Comparison of ENCODE assay signal across 15 cellular contexts in the genomic region with DNA sequence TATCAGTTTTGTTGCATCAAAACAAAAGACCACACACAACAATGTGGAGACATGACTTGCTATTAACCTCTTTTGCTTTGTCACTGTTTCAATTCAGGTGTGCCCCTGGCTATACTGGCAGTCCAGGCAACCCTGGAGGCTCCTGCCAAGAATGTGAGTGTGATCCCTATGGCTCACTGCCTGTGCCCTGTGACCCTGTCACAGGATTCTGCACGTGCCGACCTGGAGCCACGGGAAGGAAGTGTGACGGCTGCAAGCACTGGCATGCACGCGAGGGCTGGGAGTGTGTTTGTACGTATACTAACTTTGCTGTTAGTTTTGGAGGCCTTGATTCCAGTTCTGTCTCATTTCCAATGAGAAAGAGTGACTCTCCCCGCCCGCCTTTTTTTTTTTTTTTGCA.
DNase-seq lines count a peak whose midpoint lies in the region; FAIRE-seq and TF ChIP-seq lines count a peak whose summit lies in the region.
"Had no signal": no experiment of that assay in that cellular context is flagged by ENCODE, and none has a peak within 500 bp of the region (broad histone marks: within the 10 kb centered on the region; RNA-seq: fewer than 3 reads in every experiment).

No MANE protein-coding gene starts in this region.

- no peak overlapping the region for H3K4me3 ChIP-seq in Peyer's patch
- no peak overlapping the region for H3K4me3 ChIP-seq in endothelial cell of umbilical vein (replicated peaks in 1 of 3; ENCODE audit: insufficient read depth in 1 of 3, low read depth in 1 of 3, low read length in 3 of 3)
- no peak overlapping the region for H3K4me3 ChIP-seq in stomach
- H3K4me3 ChIP-seq: sigmoid colon had no signal

- H3K4me2 ChIP-seq in endothelial cell of umbilical vein (ENCODE audit: insufficient read depth, low read length): peak overlapping the region; percentile 14

- DNase-seq in Peyer's patch: peak in 2 of 3 donors; percentile 48 to 54
- DNase-seq in endothelial cell of umbilical vein (ENCODE audit: low read depth, low spot score): peak; percentile 80
- peak; percentile 46 for DNase-seq in left kidney (ENCODE audit: low read depth, low spot score)
- peak; percentile 77 for DNase-seq in stomach
- DNase-seq in GM19240 (ENCODE audit: insufficient read length, low spot score): no peak
- no peak for DNase-seq in SK-N-DZ (ENCODE audit: low spot score)
- no peak for DNase-seq in urothelium cell line (ENCODE audit: low spot score)
- DNase-seq: activated CD4-positive, alpha-beta T cell treated with anti-CD3 and anti-CD28 coated beads, Interleukin-2, amount 50 U/mL, for 48 hours; activated T-cell treated with anti-CD3 and anti-CD28 coated beads, Interleukin-2, amount 50 U/mL, for 1 hour; erythroblast; immature natural killer cell; NCI-H526; OCI-M1; sigmoid colon; substantia nigra had no signal

- H4K20me1 ChIP-seq in endothelial cell of umbilical vein (replicated peaks; ENCODE audit: control insufficient read depth, extremely low read depth, insufficient read depth, low read length): no peaks in the 10 kb centered on the region

- dilution Hi-C loops in endothelial cell of umbilical vein (cut with MboI; ENCODE audit: extremely low pct_ligation_motif_present, low sequenced_read_pairs): no loop called here

- no peaks in the 10 kb centered on the region for H3K36me3 ChIP-seq in Peyer's patch
- H3K36me3 ChIP-seq in endothelial cell of umbilical vein (ENCODE audit: control insufficient read depth in 2 of 2, extremely low read depth in 1 of 2, insufficient read depth in 2 of 2, low read length in 2 of 2): no peaks in the 10 kb centered on the region
- peaks cover 0 to 21% (median 13%) of the 10 kb centered on the region in 4 donors for H3K36me3 ChIP-seq in stomach
- H3K36me3 ChIP-seq: sigmoid colon had no signal

- no peaks in the 10 kb centered on the region for H3K9me1 ChIP-seq in endothelial cell of umbilical vein (replicated peaks; ENCODE audit: control insufficient read depth, extremely low read depth, insufficient read depth, low read length)

- peak overlapping the region; percentile 25 for H2AFZ ChIP-seq in endothelial cell of umbilical vein (ENCODE audit: low read depth, low read length)

- H3K4me1 ChIP-seq in Peyer's patch (no peaks in the 10 kb centered on the region), endothelial cell of umbilical vein (ENCODE audit: control insufficient read depth, extremely low read depth, insufficient read depth, low read length) (peaks cover 11% of the 10 kb centered on the region), stomach (peaks cover 0 to 5% (median 0%) of the 10 kb centered on the region in 4 donors)
- H3K4me1 ChIP-seq: sigmoid colon had no signal

- no peaks in the 10 kb centered on the region for H3K79me2 ChIP-seq in endothelial cell of umbilical vein (ENCODE audit: control insufficient read depth, insufficient read depth, low read length)

- no TSS peak for BruUV-seq in endothelial cell of umbilical vein (replicated peaks; lab: Mats Ljungman, UMichigan)

- CTCF ChIA-PET in endothelial cell of umbilical vein (lab: Charles Lee): interaction anchor here (0.7 kb wide), 1 partner anchor 384 kb away, joined by 3 read pairs; no protein-coding TSS in a partner anchor

- no peak for TF ChIP-seq EP300 in stomach (IDR thresholded peaks at IDR 0.05)

- WGBS in stomach, 5 donors: 45 to 58% (median 51%) methylated on average over 9 of the region's 9 CpGs

- no peaks in the 10 kb centered on the region for H3K9me3 ChIP-seq in Peyer's patch
- H3K9me3 ChIP-seq in endothelial cell of umbilical vein (replicated peaks; ENCODE audit: control insufficient read depth, insufficient read depth, low read length): no peaks in the 10 kb centered on the region
- no peaks in the 10 kb centered on the region for H3K9me3 ChIP-seq in stomach
- H3K9me3 ChIP-seq: sigmoid colon had no signal

- TF ChIP-seq POLR2A in Peyer's patch (IDR thresholded peaks at IDR 0.05) (no peak), endothelial cell of umbilical vein (IDR thresholded peaks at IDR 0.05; ENCODE audit: low read depth, low read length) (no peak), stomach (IDR thresholded peaks at IDR 0.05) (no peak)

- H3K27me3 ChIP-seq in Peyer's patch (no peaks in the 10 kb centered on the region), endothelial cell of umbilical vein (ENCODE audit: control insufficient read depth in 2 of 2, insufficient read depth in 2 of 2, low read length in 2 of 2) (no peaks in the 10 kb centered on the region), stomach (no peaks in the 10 kb centered on the region)
- H3K27me3 ChIP-seq: sigmoid colon had no signal

- POLR2A ChIA-PET in endothelial cell of umbilical vein (lab: Charles Lee): no interaction called here

- no peak overlapping the region for H3K9ac ChIP-seq in endothelial cell of umbilical vein (replicated peaks; ENCODE audit: extremely low read depth, insufficient read depth, low read length)

- intact Hi-C loops in endothelial cell of umbilical vein (cut with micrococcal nuclease): loop anchor here (1.0 kb wide), 1 partner anchor 12 kb away; no protein-coding TSS in a partner anchor
- intact Hi-C loops in stomach (cut with DNase I; ENCODE audit: low total_unique reads): no loop called here

- no peak overlapping the region for H3K27ac ChIP-seq in Peyer's patch
- peak overlapping the region; percentile 60 for H3K27ac ChIP-seq in endothelial cell of umbilical vein (ENCODE audit: insufficient read depth, low read depth, low read length)
- no peak overlapping the region for H3K27ac ChIP-seq in stomach
- H3K27ac ChIP-seq: sigmoid colon had no signal

- TF ChIP-seq CTCF in Peyer's patch (IDR thresholded peaks at IDR 0.05): no peak
- no peak for TF ChIP-seq CTCF in endothelial cell of umbilical vein (IDR thresholded peaks at IDR 0.05; ENCODE audit: extremely low read depth in 1 of 2, insufficient read depth in 1 of 2, low read depth in 1 of 2, low read length in 2 of 2)
- TF ChIP-seq CTCF in stomach (IDR thresholded peaks at IDR 0.05): no peak

- FAIRE-seq in endothelial cell of umbilical vein (lab: Jason Lieb, UNC) (no peak), urothelium cell line (lab: Jason Lieb, UNC) (no peak)

TF ChIP-seq in endothelial cell of umbilical vein, 7 proteins besides CTCF, POLR2A, EP300 and RAD21:
- TF ChIP-seq, protein P1, sequence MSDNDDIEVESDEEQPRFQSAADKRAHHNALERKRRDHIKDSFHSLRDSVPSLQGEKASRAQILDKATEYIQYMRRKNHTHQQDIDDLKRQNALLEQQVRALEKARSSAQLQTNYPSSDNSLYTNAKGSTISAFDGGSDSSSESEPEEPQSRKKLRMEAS (IDR thresholded peaks at IDR 0.05; ENCODE audit: insufficient read depth, insufficient read length): peak; percentile 72
- TF ChIP-seq JUN (IDR thresholded peaks at IDR 0.05; ENCODE audit: borderline replicate concordance, insufficient read depth, insufficient read length, low read depth) (no peak), MYC (IDR thresholded peaks at IDR 0.05; ENCODE audit: low read depth, low read length) (peak; percentile 48), POLR2AphosphoS5 (IDR thresholded peaks at IDR 0.05; ENCODE audit: insufficient read depth, low read depth, low read length) (peak; percentile 61)

Comparison
In these comparisons a context has a peak if more than half of its experiments do, and no peak if none do; other contexts are left out.
1. DNase-seq: peak in Peyer's patch (2 of 3), endothelial cell of umbilical vein (single experiment), left kidney (single experiment) and stomach (single experiment); none in GM19240 (single experiment), SK-N-DZ (single experiment) and urothelium cell line (single experiment).